2 cellular contexts compared by ENCODE assay signal in genomic region chr1:29384496-29385015, GRCh38.
TF ChIP-seq lines count a peak whose summit lies in the region.

No MANE protein-coding gene starts in this region.

TF ChIP-seq in IMR-90, 13 proteins besides CTCF, POLR2A, EP300 and RAD21:
- TF ChIP-seq BHLHE40 (IDR thresholded peaks at IDR 0.05; ENCODE audit: low read depth, low read length) (no peak), MAZ (IDR thresholded peaks at IDR 0.05; ENCODE audit: borderline replicate concordance, low read depth, low read length) (no peak), RFX5 (IDR thresholded peaks at IDR 0.05; ENCODE audit: low read depth, low read length) (no peak), RCOR1 (IDR thresholded peaks at IDR 0.05; ENCODE audit: insufficient replicate concordance, low read length) (no peak), FOS (IDR thresholded peaks at IDR 0.05; ENCODE audit: low read depth, low read length) (no peak), ELK1 (IDR thresholded peaks at IDR 0.05; ENCODE audit: borderline replicate concordance, low read depth, low read length) (no peak), NFE2L2 (IDR thresholded peaks at IDR 0.05; ENCODE audit: low read depth, low read length) (no peak), SMC3 (IDR thresholded peaks at IDR 0.05; ENCODE audit: low read depth, low read length) (no peak), MXI1 (IDR thresholded peaks at IDR 0.05; ENCODE audit: borderline replicate concordance, low read depth, low read length) (no peak), CEBPB (IDR thresholded peaks at IDR 0.05; ENCODE audit: low read depth, low read length) (no peak), MAFK (IDR thresholded peaks at IDR 0.05; ENCODE audit: low read depth, low read length) (no peak)
- TF ChIP-seq, protein P1, sequence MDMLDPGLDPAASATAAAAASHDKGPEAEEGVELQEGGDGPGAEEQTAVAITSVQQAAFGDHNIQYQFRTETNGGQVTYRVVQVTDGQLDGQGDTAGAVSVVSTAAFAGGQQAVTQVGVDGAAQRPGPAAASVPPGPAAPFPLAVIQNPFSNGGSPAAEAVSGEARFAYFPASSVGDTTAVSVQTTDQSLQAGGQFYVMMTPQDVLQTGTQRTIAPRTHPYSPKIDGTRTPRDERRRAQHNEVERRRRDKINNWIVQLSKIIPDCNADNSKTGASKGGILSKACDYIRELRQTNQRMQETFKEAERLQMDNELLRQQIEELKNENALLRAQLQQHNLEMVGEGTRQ (IDR thresholded peaks at IDR 0.05; ENCODE audit: low read depth, low read length) = no peak

TF ChIP-seq in endothelial cell of umbilical vein, 7 proteins besides CTCF, POLR2A, EP300 and RAD21:
- no peak for TF ChIP-seq MYC (IDR thresholded peaks at IDR 0.05; ENCODE audit: low read depth, low read length)
- no peak for TF ChIP-seq GATA2 (IDR thresholded peaks at IDR 0.05; ENCODE audit: insufficient read depth, insufficient read length, low read depth, low read length)
- no peak for TF ChIP-seq EZH2 (IDR thresholded peaks at IDR 0.05; ENCODE audit: borderline replicate concordance, low read depth, low read length, severe bottlenecking)
- TF ChIP-seq JUN (IDR thresholded peaks at IDR 0.05; ENCODE audit: borderline replicate concordance, insufficient read depth, insufficient read length, low read depth) = no peak
- TF ChIP-seq, protein P2, sequence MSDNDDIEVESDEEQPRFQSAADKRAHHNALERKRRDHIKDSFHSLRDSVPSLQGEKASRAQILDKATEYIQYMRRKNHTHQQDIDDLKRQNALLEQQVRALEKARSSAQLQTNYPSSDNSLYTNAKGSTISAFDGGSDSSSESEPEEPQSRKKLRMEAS (IDR thresholded peaks at IDR 0.05; ENCODE audit: insufficient read depth, insufficient read length) = no peak
- TF ChIP-seq POLR2AphosphoS5 (IDR thresholded peaks at IDR 0.05; ENCODE audit: insufficient read depth, low read depth, low read length) = no peak
- no peak for TF ChIP-seq FOS (IDR thresholded peaks at IDR 0.05; ENCODE audit: borderline replicate concordance, insufficient read depth, low read length)
TF ChIP-seq in endothelial cell of umbilical vein: peak in this region for 0.
